ENCODE assay signal across 16 cellular contexts in the genomic region with DNA sequence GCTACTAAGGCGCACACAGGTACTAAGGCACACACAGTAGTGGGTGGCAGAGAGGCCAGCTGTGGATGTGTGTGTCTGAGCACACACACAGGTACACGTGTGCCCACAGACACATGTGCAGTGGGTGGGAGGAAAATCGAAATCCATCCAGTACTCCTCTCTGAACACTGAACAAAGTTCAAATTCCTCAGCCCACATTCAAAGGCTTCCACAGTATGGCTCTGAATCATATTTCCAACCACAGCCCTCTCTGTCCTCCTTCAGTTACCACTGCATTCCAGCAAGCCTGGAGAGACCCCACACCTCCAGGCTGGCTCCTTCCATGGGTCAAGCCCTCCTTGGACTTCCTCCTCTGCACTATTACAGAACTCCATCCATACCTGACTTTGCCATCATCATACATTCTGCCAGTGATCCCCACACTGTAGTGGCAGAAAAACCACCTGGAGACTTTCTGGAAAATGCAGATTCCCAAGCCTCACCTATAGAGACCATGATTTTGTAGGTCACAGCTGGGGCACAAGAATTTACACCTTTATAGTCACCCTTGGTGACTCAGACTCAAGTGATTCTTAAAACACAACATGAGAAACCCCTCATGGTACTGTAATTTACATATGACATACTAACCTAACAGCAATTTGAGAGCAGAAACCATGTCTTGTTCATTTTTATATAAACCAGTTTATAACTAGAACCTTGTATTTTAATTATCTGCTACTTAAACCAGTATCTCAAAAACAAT. TPM values are rescaled to one million over a fixed set of nuclear protein-coding genes. Genes with fewer than 3 reads are reported as not detected.
DNase-seq lines count a peak whose midpoint lies in the region; ATAC-seq and TF ChIP-seq lines count a peak whose summit lies in the region.
"Had no signal": no experiment of that assay in that cellular context is flagged by ENCODE, and none has a peak within 500 bp of the region (broad histone marks: within the 10 kb centered on the region; RNA-seq: fewer than 3 reads in every experiment).

No MANE protein-coding gene starts in this region.

- ATAC-seq in left lobe of liver: peak; percentile 73
- no peak for ATAC-seq in HG02870 (IDR thresholded peaks at IDR 0.05; ENCODE audit: unreplicated experiment)
- ATAC-seq in GM19395 (IDR thresholded peaks at IDR 0.05; ENCODE audit: unreplicated experiment): no peak
- ATAC-seq: Right ventricle myocardium inferior had no signal

- H3K4me3 Mint-ChIP-seq in activated naive CD4-positive, alpha-beta T cell treated with anti-CD3 and anti-CD28 coated beads, Interleukin-2, amount 50 U/mL, for 24 hours: no peak overlapping the region

- H3K4me3 ChIP-seq in astrocyte of the cerebellum (ENCODE audit: low read depth, low read length): no peak overlapping the region
- H3K4me3 ChIP-seq: colonic mucosa, ovary, testis had no signal

- no peaks in the 10 kb centered on the region for H3K9me3 Mint-ChIP-seq in activated naive CD4-positive, alpha-beta T cell treated with anti-CD3 and anti-CD28 coated beads, Interleukin-2, amount 50 U/mL, for 24 hours

- H3K4me1 Mint-ChIP-seq in activated naive CD4-positive, alpha-beta T cell treated with anti-CD3 and anti-CD28 coated beads, Interleukin-2, amount 50 U/mL, for 24 hours: peaks cover 26% of the 10 kb centered on the region

- H3K27me3 Mint-ChIP-seq in activated naive CD4-positive, alpha-beta T cell treated with anti-CD3 and anti-CD28 coated beads, Interleukin-2, amount 50 U/mL, for 24 hours: no peaks in the 10 kb centered on the region

- no peak for DNase-seq in activated naive CD4-positive, alpha-beta T cell treated with anti-CD3 and anti-CD28 coated beads, Interleukin-2, amount 50 U/mL, for 16 hours
- peak; percentile 64 for DNase-seq in astrocyte of the cerebellum (ENCODE audit: low read depth)
- no peak for DNase-seq in left lobe of liver (ENCODE audit: low spot score)
- no peak for DNase-seq in KG1 (lab: John Stamatoyannopoulos, UW)
- DNase-seq in amygdala (lab: John Stamatoyannopoulos, UW): no peak
- DNase-seq: activated naive CD4-positive, alpha-beta T cell; colonic mucosa; erythroblast; NCI-H2171; ovary; stimulated activated CD4-positive, alpha-beta T cell treated with anti-CD3 and anti-CD28 coated beads, Interleukin-15, amount 100 ng/mL, for 24 hours; testis had no signal

- peaks cover 20% of the 10 kb centered on the region for H3K36me3 Mint-ChIP-seq in activated naive CD4-positive, alpha-beta T cell treated with anti-CD3 and anti-CD28 coated beads, Interleukin-2, amount 50 U/mL, for 24 hours

- in situ Hi-C loops in astrocyte of the cerebellum (cut with HindIII; ENCODE audit: low sequenced_read_pairs): no loop called here

- H3K27ac Mint-ChIP-seq in activated naive CD4-positive, alpha-beta T cell treated with anti-CD3 and anti-CD28 coated beads, Interleukin-2, amount 50 U/mL, for 24 hours: peak overlapping the region; percentile 33

- no peak for TF ChIP-seq CTCF in astrocyte of the cerebellum (IDR thresholded peaks at IDR 0.05; ENCODE audit: low read depth, low read length, missing control alignments)

RNA-seq across cellular contexts. Expression of a gene that starts 31.4 kb away (rescaled TPM):
- total RNA-seq in left lobe of liver: 10.9 TPM
